ENCODE assay signal across 17 cellular contexts in the genomic region with DNA sequence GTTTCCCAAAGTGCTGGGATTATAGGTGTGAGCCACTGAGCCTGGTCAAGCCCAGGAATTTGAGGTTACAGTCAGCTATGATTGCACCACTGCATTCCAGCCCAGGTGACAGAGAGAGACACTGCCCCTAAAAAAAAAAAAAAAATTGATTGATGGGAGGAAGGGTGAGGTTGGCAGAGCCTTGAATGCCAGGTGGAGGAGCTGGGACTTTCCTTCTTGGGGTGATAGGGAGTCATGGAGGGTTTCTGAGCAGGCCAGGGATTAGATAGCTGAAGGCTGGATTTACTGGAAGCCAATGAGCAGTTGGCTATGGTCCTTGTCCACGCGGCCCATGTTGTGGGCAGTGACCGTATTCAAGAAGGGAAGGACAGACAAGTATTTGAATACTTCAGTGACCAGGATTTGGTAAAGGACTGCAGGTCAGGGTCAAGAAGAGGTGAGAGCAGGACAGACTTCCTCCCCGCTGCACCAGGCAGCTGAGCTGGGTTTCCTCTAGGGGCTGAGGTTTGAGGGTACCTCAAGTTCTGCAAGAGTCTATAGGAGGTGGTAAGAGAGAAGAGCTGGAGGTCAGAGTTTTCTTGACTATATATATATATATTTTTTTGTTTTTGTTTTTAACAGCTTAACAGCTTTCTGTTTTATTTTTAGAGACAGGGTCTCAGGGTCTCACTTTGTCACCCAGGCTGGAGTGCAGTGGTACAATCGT. TPM values are rescaled to one million over a fixed set of nuclear protein-coding genes. Genes with fewer than 3 reads are reported as not detected.
DNase-seq lines count a peak whose midpoint lies in the region; ATAC-seq and TF ChIP-seq lines count a peak whose summit lies in the region.
"Had no signal": no experiment of that assay in that cellular context is flagged by ENCODE, and none has a peak within 500 bp of the region (broad histone marks: within the 10 kb centered on the region; RNA-seq: fewer than 3 reads in every experiment).

No MANE protein-coding gene starts in this region.

- CTCF ChIA-PET in WTC11 (lab: Charles Lee), result interaction anchor here (0.8 to 4.4 kb wide), 6 partner anchors 9 to 136 kb away, joined by 3 to 29 read pairs (median 10); a partner anchor contains a TSS
- CTCF ChIA-PET in activated CD4-positive, alpha-beta T cell treated with anti-CD3 and anti-CD28 coated beads, Interleukin-2, amount 10 ng/mL, durations not matched to agents 7 days and 5 days (lab: Charles Lee), result interaction anchor here (1.3 to 4.0 kb wide), 7 partner anchors 9 to 141 kb away, joined by 4 to 21 read pairs (median 4); a partner anchor contains a TSS

- H3K9me3 Mint-ChIP-seq in T-helper 1 cell treated with Interleukin-12 subunit alpha and Interleukin-12 subunit beta and Interleukin-4 antibody, amounts not matched to agents 30 μg/mL and 1 μg/mL, for 36 hours, result no peaks in the 10 kb centered on the region
- no peaks in the 10 kb centered on the region for H3K9me3 Mint-ChIP-seq in WTC11
- H3K9me3 Mint-ChIP-seq in natural killer cell, result no peaks in the 10 kb centered on the region
- H3K9me3 Mint-ChIP-seq in activated CD4-positive, alpha-beta T cell treated with anti-CD3 and anti-CD28 coated beads, Interleukin-2, amount 10 ng/mL, durations not matched to agents 7 days and 5 days, result no peaks in the 10 kb centered on the region

- no peaks in the 10 kb centered on the region for H3K27me3 Mint-ChIP-seq in T-helper 1 cell treated with Interleukin-12 subunit alpha and Interleukin-12 subunit beta and Interleukin-4 antibody, amounts not matched to agents 30 μg/mL and 1 μg/mL, for 36 hours (ENCODE audit: low read depth)
- H3K27me3 Mint-ChIP-seq in WTC11 (ENCODE audit: low read depth) (peaks cover 4% of the 10 kb centered on the region), natural killer cell (ENCODE audit: low read depth in 2 of 2) (no peaks in the 10 kb centered on the region)
- no peaks in the 10 kb centered on the region for H3K27me3 Mint-ChIP-seq in activated CD4-positive, alpha-beta T cell treated with anti-CD3 and anti-CD28 coated beads, Interleukin-2, amount 10 ng/mL, durations not matched to agents 7 days and 5 days

- TF ChIP-seq CTCF in WTC11 (IDR thresholded peaks at IDR 0.05), result no peak
- no peak for TF ChIP-seq CTCF in natural killer cell (IDR thresholded peaks at IDR 0.05)

- H3K36me3 Mint-ChIP-seq in T-helper 1 cell treated with Interleukin-12 subunit alpha and Interleukin-12 subunit beta and Interleukin-4 antibody, amounts not matched to agents 30 μg/mL and 1 μg/mL, for 36 hours (ENCODE audit: low read depth), result peaks cover 40% of the 10 kb centered on the region
- H3K36me3 Mint-ChIP-seq in WTC11, result no peaks in the 10 kb centered on the region
- H3K36me3 Mint-ChIP-seq in natural killer cell, result peaks cover under 1% of the 10 kb centered on the region
- H3K36me3 Mint-ChIP-seq in activated CD4-positive, alpha-beta T cell treated with anti-CD3 and anti-CD28 coated beads, Interleukin-2, amount 10 ng/mL, durations not matched to agents 7 days and 5 days (ENCODE audit: low read depth), result peaks cover 18% of the 10 kb centered on the region

- H3K4me3 Mint-ChIP-seq in T-helper 1 cell treated with Interleukin-12 subunit alpha and Interleukin-12 subunit beta and Interleukin-4 antibody, amounts not matched to agents 30 μg/mL and 1 μg/mL, for 36 hours, result no peak overlapping the region
- H3K4me3 Mint-ChIP-seq in WTC11 (no peak overlapping the region), natural killer cell (peak overlapping the region; percentile 56)
- no peak overlapping the region for H3K4me3 Mint-ChIP-seq in activated CD4-positive, alpha-beta T cell treated with anti-CD3 and anti-CD28 coated beads, Interleukin-2, amount 10 ng/mL, durations not matched to agents 7 days and 5 days

- DNase-seq in T-helper 1 cell (no peak), GF-D8 (lab: John Stamatoyannopoulos, UW) (peak; percentile 36), WTC11 (ENCODE audit: low spot score) (no peak), natural killer cell (no peak), NCI-H526 (lab: John Stamatoyannopoulos, UW) (no peak)
- no peak for DNase-seq in activated CD4-positive, alpha-beta T cell treated with anti-CD3 and anti-CD28 coated beads, Interleukin-2, amount 10 ng/mL, durations not matched to agents 7 days and 5 days
- no peak for DNase-seq in central memory CD4-positive, alpha-beta T cell
- DNase-seq: activated CD8-positive, alpha-beta memory T cell treated with anti-CD3 and anti-CD28 coated beads, Interleukin-2, amount 50 U/mL, for 4 hours; BE2C; NCI-H1417 treated with DMSO at 0.1 percent for 48 hours; NCI-H774; pancreas; stimulated activated CD4-positive, alpha-beta T cell treated with anti-CD3 and anti-CD28 coated beads, Interleukin-4, amount 100 ng/mL, for 4 hours; stimulated activated CD8-positive, alpha-beta memory T cell treated with anti-CD3 and anti-CD28 coated beads, Interleukin-4, amount 100 ng/mL, for 48 hours; SW 1271 had no signal

- intact Hi-C loops in natural killer cell (cut with micrococcal nuclease), result no loop called here

- H3K4me1 Mint-ChIP-seq in T-helper 1 cell treated with Interleukin-12 subunit alpha and Interleukin-12 subunit beta and Interleukin-4 antibody, amounts not matched to agents 30 μg/mL and 1 μg/mL, for 36 hours (ENCODE audit: low read depth), result peaks cover 17% of the 10 kb centered on the region
- no peaks in the 10 kb centered on the region for H3K4me1 Mint-ChIP-seq in WTC11
- H3K4me1 Mint-ChIP-seq in natural killer cell, result peaks cover 18 to 21% of the 10 kb centered on the region in 2 donors
- H3K4me1 Mint-ChIP-seq in activated CD4-positive, alpha-beta T cell treated with anti-CD3 and anti-CD28 coated beads, Interleukin-2, amount 10 ng/mL, durations not matched to agents 7 days and 5 days, result peaks cover 13% of the 10 kb centered on the region

- POLR2A ChIA-PET in WTC11 (lab: Charles Lee), result no interaction called here
- POLR2A ChIA-PET in activated CD4-positive, alpha-beta T cell treated with anti-CD3 and anti-CD28 coated beads, Interleukin-2, amount 10 ng/mL, durations not matched to agents 7 days and 5 days (lab: Charles Lee), result interaction anchor here (0.6 kb wide), 1 partner anchor 8 kb away, joined by 3 read pairs; no protein-coding TSS in a partner anchor

- H3K27ac Mint-ChIP-seq in T-helper 1 cell treated with Interleukin-12 subunit alpha and Interleukin-12 subunit beta and Interleukin-4 antibody, amounts not matched to agents 30 μg/mL and 1 μg/mL, for 36 hours, result peak overlapping the region; percentile 78
- 0 out of 2 replicates have a peak overlapping the region, but pooled peaks have one; percentile 2 for H3K27ac Mint-ChIP-seq in WTC11
- peak overlapping the region; percentile 75 to 84 for H3K27ac Mint-ChIP-seq in natural killer cell
- no peak overlapping the region for H3K27ac Mint-ChIP-seq in activated CD4-positive, alpha-beta T cell treated with anti-CD3 and anti-CD28 coated beads, Interleukin-2, amount 10 ng/mL, durations not matched to agents 7 days and 5 days

- ATAC-seq in WTC11, result no peak
- ATAC-seq in natural killer cell, result peak; percentile 48 to 62 (median 59)
- ATAC-seq: esophagus mucosa, pancreas had no signal

TF ChIP-seq in WTC11, 78 proteins besides CTCF, POLR2A, EP300 and RAD21 (continues in another document):
- TF ChIP-seq SMAD4 (CRISPR knock-in tag; IDR thresholded peaks at IDR 0.05), result no peak

RNA-seq across cellular contexts. Expression of a gene that starts 6.9 kb away (rescaled TPM):
- 2.0 to 3.7 TPM (median 3.1 TPM) in 3 replicates for total RNA-seq in WTC11 (2021)
- total RNA-seq in natural killer cell, result 1 to 10 TPM; 1.3 to 3.6 (median 3.0) TPM
- total RNA-seq in activated CD4-positive, alpha-beta T cell treated with anti-CD3 and anti-CD28 coated beads, Interleukin-2, amount 10 ng/mL, durations not matched to agents 7 days and 5 days, result 1 to 10 TPM; 1.4 to 1.8 TPM
- total RNA-seq: esophagus mucosa had no signal

RNA-seq across cellular contexts. Expression of a gene that starts 9.0 kb away (rescaled TPM):
- total RNA-seq in WTC11 (2021) (3.8 to 5.4 TPM (median 4.8 TPM) in 3 replicates), natural killer cell (10 to 100 TPM; 33.1 to 73.7 (median 56.5) TPM)
- 1 to 10 TPM; 8.0 to 9.0 TPM for total RNA-seq in activated CD4-positive, alpha-beta T cell treated with anti-CD3 and anti-CD28 coated beads, Interleukin-2, amount 10 ng/mL, durations not matched to agents 7 days and 5 days

RNA-seq across cellular contexts. Expression of a gene that starts 9.9 kb away (rescaled TPM):
- total RNA-seq in WTC11 (2021), result 7.3 to 8.1 TPM (median 8.0 TPM) in 3 replicates
- total RNA-seq in natural killer cell, result 1 to 10 TPM; 1.1 to 1.6 (median 1.5) TPM
- total RNA-seq in activated CD4-positive, alpha-beta T cell treated with anti-CD3 and anti-CD28 coated beads, Interleukin-2, amount 10 ng/mL, durations not matched to agents 7 days and 5 days, result under 1 TPM; 0.12 to 0.17 TPM

RNA-seq across cellular contexts. Expression of a gene that starts 27.9 kb away (rescaled TPM):
- total RNA-seq in WTC11 (2021) (109 to 112 TPM (median 110 TPM) in 3 replicates), natural killer cell (10 to 100 TPM; 34.5 to 41.6 (median 40.2) TPM)
- 10 to 100 TPM; 58.7 to 67.9 TPM for total RNA-seq in activated CD4-positive, alpha-beta T cell treated with anti-CD3 and anti-CD28 coated beads, Interleukin-2, amount 10 ng/mL, durations not matched to agents 7 days and 5 days

RNA-seq across cellular contexts. Expression of a gene that starts 29.7 kb away (rescaled TPM):
- 5.9 to 8.9 TPM (median 7.7 TPM) in 3 replicates for total RNA-seq in WTC11 (2021)
- 1 to 10 TPM; 1.4 to 2.2 (median 1.9) TPM for total RNA-seq in natural killer cell
- 1 to 10 TPM; 1.6 to 3.4 TPM for total RNA-seq in activated CD4-positive, alpha-beta T cell treated with anti-CD3 and anti-CD28 coated beads, Interleukin-2, amount 10 ng/mL, durations not matched to agents 7 days and 5 days
